In genomic region chr15:88982304-88982945, GRCh38 we compare ENCODE assay signal across 8 cellular contexts.
DNase-seq lines count a peak whose midpoint lies in the region; ATAC-seq and TF ChIP-seq lines count a peak whose summit lies in the region.

No MANE protein-coding gene starts in this region.

- H3K36me3 Mint-ChIP-seq in endodermal cell (ENCODE audit: low read depth) = no peaks in the 10 kb centered on the region
- no peaks in the 10 kb centered on the region for H3K36me3 Mint-ChIP-seq in stimulated activated effector memory CD8-positive, alpha-beta T cell treated with anti-CD3 and anti-CD28 coated beads, Interleukin-12 subunit alpha, Interleukin-12 subunit beta, amount 100 ng/mL, for 72 hours

- ATAC-seq in GM19468 (IDR thresholded peaks at IDR 0.05; ENCODE audit: extremely low read depth, unreplicated experiment) (peak; percentile 98), HG03457 (IDR thresholded peaks at IDR 0.05; ENCODE audit: unreplicated experiment) (peak; percentile 94)
- ATAC-seq in stimulated activated effector memory CD8-positive, alpha-beta T cell treated with anti-CD3 and anti-CD28 coated beads, Interleukin-12 subunit alpha, Interleukin-12 subunit beta, amount 100 ng/mL, for 72 hours = peak; percentile 39

- H3K4me1 ChIP-seq in BE2C (peaks cover 3% of the 10 kb centered on the region; the same call in 1 of the 2 replicates), endodermal cell (ENCODE audit: control insufficient read depth, insufficient read depth, low read length) (peaks cover 23% of the 10 kb centered on the region)

- peak overlapping the region; percentile 81 for H3K27ac Mint-ChIP-seq in endodermal cell
- H3K27ac Mint-ChIP-seq in stimulated activated effector memory CD8-positive, alpha-beta T cell treated with anti-CD3 and anti-CD28 coated beads, Interleukin-12 subunit alpha, Interleukin-12 subunit beta, amount 100 ng/mL, for 72 hours = no peak overlapping the region

- no peak overlapping the region for H3K9ac ChIP-seq in endodermal cell (ENCODE audit: extremely low read depth, low read length, poor library complexity, severe bottlenecking)

- H3K27ac ChIP-seq in endodermal cell (ENCODE audit: low read depth, low read length) (no peak overlapping the region), caudate nucleus (ENCODE audit: low read depth, low read length) (no peak overlapping the region)

- H3K9me3 Mint-ChIP-seq in endodermal cell = peaks cover 5% of the 10 kb centered on the region
- no peaks in the 10 kb centered on the region for H3K9me3 Mint-ChIP-seq in stimulated activated effector memory CD8-positive, alpha-beta T cell treated with anti-CD3 and anti-CD28 coated beads, Interleukin-12 subunit alpha, Interleukin-12 subunit beta, amount 100 ng/mL, for 72 hours

- no peak overlapping the region for H3K4me3 Mint-ChIP-seq in endodermal cell
- H3K4me3 Mint-ChIP-seq in stimulated activated effector memory CD8-positive, alpha-beta T cell treated with anti-CD3 and anti-CD28 coated beads, Interleukin-12 subunit alpha, Interleukin-12 subunit beta, amount 100 ng/mL, for 72 hours = no peak overlapping the region

- H3K36me3 ChIP-seq in BE2C (no peaks in the 10 kb centered on the region), endodermal cell (ENCODE audit: control insufficient read depth, insufficient read depth, low read length) (no peaks in the 10 kb centered on the region)

- H3K4me1 Mint-ChIP-seq in endodermal cell = peaks cover 51% of the 10 kb centered on the region
- no peaks in the 10 kb centered on the region for H3K4me1 Mint-ChIP-seq in stimulated activated effector memory CD8-positive, alpha-beta T cell treated with anti-CD3 and anti-CD28 coated beads, Interleukin-12 subunit alpha, Interleukin-12 subunit beta, amount 100 ng/mL, for 72 hours

- H3K4me3 ChIP-seq in BE2C (ENCODE audit: low read depth, low read length) (no peak overlapping the region), endodermal cell (ENCODE audit: low read length) (no peak overlapping the region)

- no peaks in the 10 kb centered on the region for H3K27me3 ChIP-seq in BE2C
- no peaks in the 10 kb centered on the region for H3K27me3 ChIP-seq in endodermal cell (ENCODE audit: control insufficient read depth, insufficient read depth, low read length, poor library complexity, severe bottlenecking)

- 87% methylated on average over 7 of the region's 7 CpGs; no CpG with 5 or more reads in 1 of the 2 experiments for WGBS in endodermal cell (ENCODE audit: insufficient coverage in 1 of 2, insufficient read length in 1 of 2), 2 experiments

- H3K9me3 ChIP-seq in BE2C (no peaks in the 10 kb centered on the region), endodermal cell (ENCODE audit: control insufficient read depth, low read length) (no peaks in the 10 kb centered on the region)

- DNase-seq in BE2C (peak; percentile 47), endodermal cell (no peak), DMS114 treated with DMSO at 0.1 percent for 48 hours (lab: John Stamatoyannopoulos, UW; ENCODE audit: unreplicated experiment) (no peak), caudate nucleus (lab: John Stamatoyannopoulos, UW) (no peak), cerebellar cortex (ENCODE audit: low spot score) (no peak)
- DNase-seq in stimulated activated effector memory CD8-positive, alpha-beta T cell treated with anti-CD3 and anti-CD28 coated beads, Interleukin-12 subunit alpha, Interleukin-12 subunit beta, amount 100 ng/mL, for 72 hours (ENCODE audit: low spot score in 2 of 2) = no peak

- peaks cover 6% of the 10 kb centered on the region for H3K27me3 Mint-ChIP-seq in endodermal cell (ENCODE audit: insufficient read depth)

- no peak for TF ChIP-seq CTCF in BE2C (IDR thresholded peaks at IDR 0.05; ENCODE audit: low read depth, low read length)
- TF ChIP-seq CTCF in endodermal cell (conservative IDR thresholded peaks at IDR 0.05) = no peak

Comparison
In these comparisons a context has a peak if more than half of its experiments do, and no peak if none do; other contexts are left out.
1. ATAC-seq: peak in every context shown above with its lines; median percentile 98 in GM19468; 94 in HG03457; 39 in stimulated activated effector memory CD8-positive, alpha-beta T cell treated with anti-CD3 and anti-CD28 coated beads, Interleukin-12 subunit alpha, Interleukin-12 subunit beta, amount 100 ng/mL, for 72 hours.